20 cellular contexts compared by ENCODE assay signal in genomic region chr4:149785686-149786431, GRCh38. TPM values are rescaled to one million over a fixed set of nuclear protein-coding genes. Genes with fewer than 3 reads are reported as not detected.
A peak's percentile ranks its signal among the peaks of the same experiment; 100 is the strongest.
DNase-seq lines count a peak whose midpoint lies in the region; ATAC-seq and TF ChIP-seq lines count a peak whose summit lies in the region.
"Had no signal": no experiment of that assay in that cellular context is flagged by ENCODE, and none has a peak within 500 bp of the region (broad histone marks: within the 10 kb centered on the region; RNA-seq: fewer than 3 reads in every experiment).

No MANE protein-coding gene starts in this region.

- intact Hi-C loops in ascending aorta (cut with DNase I), result no loop called here

- no peaks in the 10 kb centered on the region for H3K4me1 ChIP-seq in ascending aorta

- H3K9me3 ChIP-seq in ascending aorta, result no peaks in the 10 kb centered on the region

- H3K27ac ChIP-seq in ascending aorta, result no peak overlapping the region

- H3K36me3 ChIP-seq in H7 (replicated peaks; ENCODE audit: control insufficient read depth, insufficient read depth, low read length), result no peaks in the 10 kb centered on the region
- H3K36me3 ChIP-seq in ascending aorta, result no peaks in the 10 kb centered on the region

- H3K4me3 ChIP-seq in H7 (ENCODE audit: insufficient read depth, low read depth, low read length) (no peak overlapping the region), ascending aorta (no peak overlapping the region)

- DNase-seq in A172 (ENCODE audit: low spot score) (peak; percentile 25), H7 (peak; percentile 16), astrocyte of the hippocampus (ENCODE audit: low read depth, low spot score) (peak; percentile 76), glomerular visceral epithelial cell (ENCODE audit: extremely low spot score) (peak; percentile 45), NCI-H2171 (lab: John Stamatoyannopoulos, UW) (no peak), superior temporal gyrus (ENCODE audit: extremely low spot score) (no peak), ascending aorta (ENCODE audit: low spot score in 2 of 2) (no peak)
- DNase-seq: 8988T; activated naive CD8-positive, alpha-beta T cell treated with anti-CD3 and anti-CD28 coated beads, Interleukin-2, amount 10 ng/mL, durations not matched to agents 7 days and 5 days; activated T-cell treated with anti-CD3 and anti-CD28 coated beads, Interleukin-2, amount 50 U/mL, for 1 hour; CD4-positive, CD25-positive, alpha-beta regulatory T cell; HCEC 1CT; MV-4-11; NCI-H2171 treated with DMSO at 0.1 percent for 48 hours; NCI-H774 had no signal

- TF ChIP-seq CTCF in ascending aorta (IDR thresholded peaks at IDR 0.05), result no peak

- no peaks in the 10 kb centered on the region for H3K27me3 ChIP-seq in H7 (ENCODE audit: control insufficient read depth, insufficient read depth, low read length)
- H3K27me3 ChIP-seq in ascending aorta, result no peaks in the 10 kb centered on the region

- no peak for ATAC-seq in GM18511 (IDR thresholded peaks at IDR 0.05; ENCODE audit: unreplicated experiment)
- ATAC-seq: HepG2, Panc1 had no signal

RNA-seq across cellular contexts. Expression of gene IQCM, which starts 29.8 kb away (rescaled TPM):
- 0.21 and 0.65 TPM in 2 replicates for total RNA-seq in A172 (2014; rRNA removed; shearing (Covaris generic))
- total RNA-seq in H7 (2014; rRNA removed; shearing (Covaris generic)), result 0.17 and 0.18 TPM in 2 replicates
- not detected for total RNA-seq in ascending aorta
- total RNA-seq: activated naive CD8-positive, alpha-beta T cell treated with anti-CD3 and anti-CD28 coated beads, Interleukin-2, amount 10 ng/mL, durations not matched to agents 7 days and 5 days; CD4-positive, CD25-positive, alpha-beta regulatory T cell; HepG2; mesenteric fat pad; urinary bladder had no signal

Comparison
In these comparisons a context has a peak if more than half of its experiments do, and no peak if none do; other contexts are left out.
1. DNase-seq: peak in A172 (single experiment), H7 (single experiment), astrocyte of the hippocampus (single experiment) and glomerular visceral epithelial cell (single experiment); none in NCI-H2171 (single experiment), superior temporal gyrus (single experiment) and ascending aorta (0 of 2).